Comparison of ENCODE assay signal across 8 cellular contexts in the genomic region with DNA sequence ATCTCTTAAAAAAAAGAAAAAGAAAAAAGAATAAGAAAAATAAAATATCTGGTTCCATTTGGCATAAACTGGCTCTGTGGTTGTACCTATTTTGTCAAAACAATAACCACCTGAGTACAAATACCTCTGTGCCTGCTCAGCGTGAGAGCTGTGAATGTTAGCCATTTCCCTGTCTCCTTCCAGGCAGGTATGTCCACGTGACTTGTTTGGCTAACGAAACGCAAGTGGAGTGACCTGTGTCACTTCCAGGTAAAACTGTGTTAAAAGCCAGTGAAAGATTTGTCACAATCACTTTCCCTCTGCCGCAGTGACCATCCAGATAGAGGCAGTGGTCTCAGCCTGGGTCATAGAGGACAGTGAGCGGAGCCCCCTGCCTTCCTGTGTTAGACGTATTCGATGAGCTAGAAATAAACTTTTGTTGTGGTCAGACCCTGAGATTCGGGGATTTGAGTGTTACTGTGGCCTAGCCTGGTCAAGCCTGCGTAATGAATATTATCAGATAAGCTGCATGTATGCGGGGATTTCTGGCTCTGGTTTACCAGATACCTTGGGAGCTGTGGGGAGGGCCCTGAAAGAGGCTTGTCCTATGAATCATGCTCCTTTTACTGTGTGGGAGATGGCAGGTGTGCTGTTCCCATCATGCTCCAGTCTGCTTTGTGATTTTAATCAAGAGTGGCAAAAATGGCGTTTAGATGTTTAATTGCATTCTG. TPM values are rescaled to one million over a fixed set of nuclear protein-coding genes. Genes with fewer than 3 reads are reported as not detected.
DNase-seq lines count a peak whose midpoint lies in the region; ATAC-seq, FAIRE-seq and TF ChIP-seq lines count a peak whose summit lies in the region.

No MANE protein-coding gene starts in this region.

- H3K4me3 ChIP-seq in colonic mucosa (no peak overlapping the region), pancreas (peak overlapping the region in 2 of 4 donors; percentile 20 to 34), testis (no peak overlapping the region), uterus (no peak overlapping the region)

- WGBS in pancreas, 2 donors, result 20 to 27% methylated on average over 12 of the region's 12 CpGs
- 76 to 88% methylated on average over 12 of the region's 12 CpGs for WGBS in testis, 2 donors

- CTCF ChIA-PET in GM10248 (lab: Yijun Ruan, JAX), result interaction anchor here (1.4 to 1.9 kb wide), 2 partner anchors 10 to 41 kb away, joined by 3 to 6 read pairs; no protein-coding TSS in a partner anchor

- FAIRE-seq in pancreas (lab: Jason Lieb, UNC), result no peak

- peak overlapping the region in 1 of 2 donors; percentile 1 for H3K9ac ChIP-seq in colonic mucosa (ENCODE audit: low read depth in 2 of 2, low read length in 2 of 2)

- TF ChIP-seq POLR2A in testis (IDR thresholded peaks at IDR 0.05) (no peak), uterus (IDR thresholded peaks at IDR 0.05) (no peak)

- H3K4me1 ChIP-seq in colonic mucosa, result peaks cover 6% of the 10 kb centered on the region
- peaks cover 11 to 41% (median 28%) of the 10 kb centered on the region in 3 donors for H3K4me1 ChIP-seq in pancreas
- peaks cover 4% of the 10 kb centered on the region for H3K4me1 ChIP-seq in testis
- H3K4me1 ChIP-seq in uterus, result no peaks in the 10 kb centered on the region

- H3K36me3 ChIP-seq in colonic mucosa (no peaks in the 10 kb centered on the region), pancreas (no peaks in the 10 kb centered on the region), testis (ENCODE audit: low read depth, missing control alignments) (no peaks in the 10 kb centered on the region), uterus (no peaks in the 10 kb centered on the region)

- H3K9me3 ChIP-seq in colonic mucosa (no peaks in the 10 kb centered on the region), pancreas (no peaks in the 10 kb centered on the region), testis (no peaks in the 10 kb centered on the region), uterus (no peaks in the 10 kb centered on the region)

- TF ChIP-seq CTCF in colonic mucosa (IDR thresholded peaks at IDR 0.05) (no peak), pancreas (IDR thresholded peaks at IDR 0.05) (no peak), GM10248 (IDR thresholded peaks at IDR 0.05; ENCODE audit: control extremely low read depth, extremely low read depth, low read depth, missing control alignments) (no peak), testis (IDR thresholded peaks at IDR 0.05) (no peak), uterus (IDR thresholded peaks at IDR 0.05) (no peak)

- POLR2A ChIA-PET in GM10248 (lab: Yijun Ruan, JAX), result interaction anchor here (1.1 kb wide), 1 partner anchor 145 kb away, joined by 7 read pairs; no protein-coding TSS in a partner anchor

- DNase-seq in ELF-1 (ENCODE audit: low read depth, low spot score) (peak; percentile 26), NCI-H226 (peak; percentile 88), colonic mucosa (peak; percentile 24), pancreas (peak in 4 of 6 donors; percentile 56 to 65 (median 60)), GM10248 (ENCODE audit: extremely low spot score) (no peak), testis (no peak), posterior vena cava (ENCODE audit: low spot score) (no peak), uterus (no peak)

- ATAC-seq in pancreas, result peak; percentile 60 to 65 (median 62)

- intact Hi-C loops in colonic mucosa (cut with DNase I), result no loop called here
- intact Hi-C loops in pancreas (cut with DNase I), result loop anchor here in 1 of 3 donors (10.0 kb wide), 1 partner anchor 84 kb away; the partner anchor contains the start of gene C1QL3
- intact Hi-C loops in testis (cut with DNase I; ENCODE audit: low total_unique reads), result no loop called here
- intact Hi-C loops in posterior vena cava (cut with DNase I), result loop anchor here in 1 of 2 donors (2.0 to 5.0 kb wide), 2 partner anchors 78 to 873 kb away; no protein-coding TSS in a partner anchor
- intact Hi-C loops in uterus (cut with DNase I; ENCODE audit: low total_unique reads), result no loop called here

- H3K27ac ChIP-seq in colonic mucosa (no peak overlapping the region), pancreas (peak overlapping the region; percentile 51 to 88 (median 84)), testis (no peak overlapping the region), uterus (no peak overlapping the region)

- H3K27me3 ChIP-seq in colonic mucosa (no peaks in the 10 kb centered on the region), pancreas (no peaks in the 10 kb centered on the region), testis (no peaks in the 10 kb centered on the region), uterus (no peaks in the 10 kb centered on the region)

RNA-seq across cellular contexts. Expression of gene PTER, which starts 3.7 kb away (rescaled TPM):
- total RNA-seq in colonic mucosa, result 10 to 100 TPM; 14.1 to 20.5 TPM
- 10 to 100 TPM in 5 of 6 donors, 1 to 10 TPM in 1; 9.3 to 13.6 (median 11.6) TPM for total RNA-seq in pancreas
- polyA plus RNA-seq in pancreas, result 1 to 10 TPM; 2.2 to 5.2 TPM
- total RNA-seq in testis, result 1 to 10 TPM; 4.2 to 5.8 TPM
- 3.7 TPM for polyA plus RNA-seq in testis (ENCODE audit: insufficient read depth, low read depth, low replicate concordance)
- total RNA-seq in posterior vena cava, result 1 to 10 TPM; 5.4 to 6.0 TPM
- total RNA-seq in uterus, result 10 to 100 TPM in 2 of 4 donors, 1 to 10 TPM in 2; 4.1 to 13.5 (median 11.0) TPM

Comparison
In these comparisons a context has a peak if more than half of its experiments do, and no peak if none do; other contexts are left out.
1. DNase-seq: peak in ELF-1 (single experiment), NCI-H226 (single experiment), colonic mucosa (single experiment) and pancreas (4 of 6); none in GM10248 (single experiment), testis (single experiment), posterior vena cava (single experiment) and uterus (0 of 2).
2. H3K27ac ChIP-seq: peak in pancreas (4 of 4); none in colonic mucosa (single experiment), testis (0 of 2) and uterus (0 of 2).